ENCODE assay signal across 17 cellular contexts in the genomic region with DNA sequence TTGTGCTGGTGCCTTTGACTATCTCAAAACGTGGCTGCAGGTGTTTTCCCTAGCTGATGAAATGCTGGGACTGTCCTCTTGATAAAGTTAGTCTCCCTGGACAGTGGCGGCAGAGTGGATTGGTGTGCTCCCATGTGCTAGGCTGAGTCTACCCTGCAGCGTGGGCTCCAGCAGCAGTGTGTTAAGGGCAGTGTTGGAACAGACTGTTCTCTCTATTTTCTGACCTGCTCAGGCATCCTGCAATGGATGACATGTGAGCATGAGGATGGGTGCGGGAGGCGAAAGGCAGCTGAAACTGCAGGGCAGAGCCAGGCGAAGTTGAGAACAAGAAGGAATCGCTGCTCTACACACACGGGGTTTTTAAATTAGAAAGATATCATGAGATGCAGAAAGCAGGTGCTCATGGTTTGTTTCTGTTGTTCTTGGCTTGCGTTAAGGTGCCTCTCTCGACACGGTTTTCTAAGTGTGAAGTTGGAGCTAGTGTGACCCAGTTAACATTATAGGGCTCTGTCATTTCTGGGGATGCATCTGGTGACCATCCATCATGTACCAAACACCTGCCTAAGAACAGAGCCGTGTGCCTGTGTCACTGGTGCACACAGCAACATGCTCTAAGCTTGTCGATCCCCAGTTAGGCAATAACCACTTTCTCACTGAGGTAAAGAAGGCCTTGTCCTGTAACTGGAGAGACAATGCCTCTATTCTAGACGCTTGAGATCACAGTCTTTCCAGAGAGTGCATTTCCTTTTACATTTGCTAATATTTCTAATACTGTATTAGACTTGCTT. TPM values are rescaled to one million over a fixed set of nuclear protein-coding genes. Genes with fewer than 3 reads are reported as not detected.
DNase-seq lines count a peak whose midpoint lies in the region; ATAC-seq and TF ChIP-seq lines count a peak whose summit lies in the region.
"Had no signal": no experiment of that assay in that cellular context is flagged by ENCODE, and none has a peak within 500 bp of the region (broad histone marks: within the 10 kb centered on the region; RNA-seq: fewer than 3 reads in every experiment).

No MANE protein-coding gene starts in this region.

- H3K9me3 Mint-ChIP-seq in activated T-helper 17 cell treated with anti-CD3 and anti-CD28 coated beads, Interleukin-2, amount 50 U/mL, for 72 hours, result peaks cover 6% of the 10 kb centered on the region

- WGBS in heart left ventricle, 4 donors, result 51 to 61% (median 56%) methylated on average over 14 of the region's 14 CpGs

- no peaks in the 10 kb centered on the region for H3K27me3 Mint-ChIP-seq in activated T-helper 17 cell treated with anti-CD3 and anti-CD28 coated beads, Interleukin-2, amount 50 U/mL, for 72 hours
- H3K27me3 Mint-ChIP-seq: CD8-positive, alpha-beta memory T cell had no signal

- peak overlapping the region in 11 of 12 donors; percentile 8 to 78 (median 47) for H3K27ac ChIP-seq in heart left ventricle
- H3K27ac ChIP-seq: BLaER1 had no signal

- H3K9me3 ChIP-seq in heart left ventricle, result peaks cover 0 to 33% (median 13%) of the 10 kb centered on the region in 12 donors

- DNase-seq in Right ventricle myocardium inferior (ENCODE audit: missing footprints) (no peak), cardiac septum (ENCODE audit: low spot score) (no peak), heart left ventricle (peak in 2 of 5 donors; percentile 57 to 63), medulla oblongata (ENCODE audit: extremely low spot score) (peak; percentile 54), HCEC 1CT (no peak), SK-N-DZ (ENCODE audit: low spot score) (no peak)
- no peak for DNase-seq in stimulated activated CD4-positive, alpha-beta T cell treated with anti-CD3 and anti-CD28 coated beads, Interleukin-2, amount 100 ng/mL, for 24 hours
- DNase-seq: CD8-positive, alpha-beta memory T cell; DMS79; NCI-H1105 treated with DMSO at 0.1 percent for 48 hours; NCI-H1694 treated with DMSO at 0.1 percent for 48 hours; NCI-H2107; NCI-H526 treated with DMSO at 0.1 percent for 48 hours; NK-92 treated with Interleukin-12 subunit alpha and Interleukin-12 subunit beta, amount 100 ng/mL, for 24 hours had no signal

- TF ChIP-seq CTCF in heart left ventricle (IDR thresholded peaks at IDR 0.05), result no peak

- TF ChIP-seq POLR2A in heart left ventricle (IDR thresholded peaks at IDR 0.05), result no peak

- H3K4me3 ChIP-seq in heart left ventricle, result no peak overlapping the region
- H3K4me3 ChIP-seq: BLaER1 had no signal

- peaks cover 0 to 64% (median 25%) of the 10 kb centered on the region in 12 donors for H3K4me1 ChIP-seq in heart left ventricle
- H3K4me1 ChIP-seq: BLaER1 had no signal

- no peaks in the 10 kb centered on the region for H3K36me3 Mint-ChIP-seq in activated T-helper 17 cell treated with anti-CD3 and anti-CD28 coated beads, Interleukin-2, amount 50 U/mL, for 72 hours (ENCODE audit: low read depth)

- H3K4me3 Mint-ChIP-seq in activated T-helper 17 cell treated with anti-CD3 and anti-CD28 coated beads, Interleukin-2, amount 50 U/mL, for 72 hours, result no peak overlapping the region
- H3K4me3 Mint-ChIP-seq: CD8-positive, alpha-beta memory T cell had no signal

- no peak overlapping the region for H3K27ac Mint-ChIP-seq in activated T-helper 17 cell treated with anti-CD3 and anti-CD28 coated beads, Interleukin-2, amount 50 U/mL, for 72 hours

- H3K27me3 ChIP-seq in heart left ventricle, result no peaks in the 10 kb centered on the region
- H3K27me3 ChIP-seq: BLaER1 had no signal

- intact Hi-C loops in Right ventricle myocardium inferior (cut with DNase I), result no loop called here
- intact Hi-C loops in cardiac septum (cut with DNase I), result no loop called here
- intact Hi-C loops in heart left ventricle (cut with DNase I), result loop anchor here in 1 of 10 donors (2.0 kb wide), 1 partner anchor 21 kb away; no protein-coding TSS in a partner anchor

- ATAC-seq in Right ventricle myocardium inferior, result peak; percentile 91
- peak; percentile 94 to 95 (median 94) for ATAC-seq in heart left ventricle
- ATAC-seq in activated T-helper 17 cell treated with anti-CD3 and anti-CD28 coated beads, Interleukin-2, amount 50 U/mL, for 72 hours (replicated peaks), result no peak
- ATAC-seq: HCT116 had no signal

- peaks cover 24% of the 10 kb centered on the region for H3K4me1 Mint-ChIP-seq in activated T-helper 17 cell treated with anti-CD3 and anti-CD28 coated beads, Interleukin-2, amount 50 U/mL, for 72 hours

- peaks cover 0 to 2% (median 0%) of the 10 kb centered on the region in 9 donors for H3K36me3 ChIP-seq in heart left ventricle

RNA-seq across cellular contexts. Expression of a gene that starts 44.3 kb away (rescaled TPM):
- 45.9 TPM for total RNA-seq in Right ventricle myocardium inferior
- total RNA-seq in cardiac septum, result 43.9 TPM
- 10 to 100 TPM; 26.3 to 64.2 (median 50.2) TPM for total RNA-seq in heart left ventricle
- polyA plus RNA-seq in heart left ventricle, result 10 to 100 TPM; 38.9 to 59.6 TPM
- total RNA-seq in activated T-helper 17 cell treated with anti-CD3 and anti-CD28 coated beads, Interleukin-2, amount 50 U/mL, for 72 hours, result 10 to 100 TPM in 1 of 2 donors, 1 to 10 TPM in 1; 7.0 to 11.0 TPM
- 7.2 and 11.4 TPM in 2 replicates for polyA plus RNA-seq in SK-N-DZ (2014; cell fraction: cytosol; rRNA removed)
- polyA plus RNA-seq in SK-N-DZ (2014; cell fraction: nucleus; rRNA removed), result 19.2 and 23.3 TPM in 2 replicates
